In the genomic region with DNA sequence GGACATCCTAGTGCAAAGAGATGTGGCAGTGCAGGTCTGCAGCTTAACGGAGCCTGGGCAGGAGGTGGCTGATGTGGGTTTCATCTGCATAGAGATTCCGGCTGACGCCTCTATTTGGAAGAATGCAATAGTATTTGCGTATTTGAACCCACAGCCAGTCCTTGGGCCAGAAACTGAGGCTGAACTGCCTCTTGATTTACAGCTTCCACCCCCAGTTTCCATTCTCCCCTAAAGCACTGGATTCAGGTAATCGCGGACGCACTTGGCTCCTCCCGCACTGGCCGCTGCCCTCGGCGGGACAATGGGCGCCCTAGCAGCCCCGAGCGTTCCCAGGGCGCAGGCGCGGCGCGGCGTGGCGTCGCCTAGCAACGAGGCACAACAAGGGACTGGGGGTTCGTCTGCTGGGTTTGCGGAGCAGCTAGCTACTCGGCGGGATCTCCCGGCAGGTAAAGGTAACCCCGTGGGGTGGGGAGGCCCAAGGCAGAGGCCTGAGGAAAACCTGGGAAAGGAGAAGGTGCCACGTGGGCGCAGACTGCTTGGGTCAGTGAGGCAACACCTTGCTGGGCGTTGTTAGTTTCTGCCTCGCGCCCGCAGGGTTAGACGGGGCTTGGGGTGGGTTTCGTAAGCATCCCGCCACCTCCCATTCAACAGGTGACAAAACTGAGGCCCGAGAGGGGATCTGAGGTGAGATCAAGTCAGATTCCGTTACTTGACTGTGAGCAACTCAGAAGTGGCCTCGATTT, we compare ENCODE assay signal across 8 cellular contexts. TPM values are rescaled to one million over a fixed set of nuclear protein-coding genes. Genes with fewer than 3 reads are reported as not detected.
A peak's percentile ranks its signal among the peaks of the same experiment; 100 is the strongest.
DNase-seq lines count a peak whose midpoint lies in the region; ATAC-seq and TF ChIP-seq lines count a peak whose summit lies in the region.

A gene with protein sequence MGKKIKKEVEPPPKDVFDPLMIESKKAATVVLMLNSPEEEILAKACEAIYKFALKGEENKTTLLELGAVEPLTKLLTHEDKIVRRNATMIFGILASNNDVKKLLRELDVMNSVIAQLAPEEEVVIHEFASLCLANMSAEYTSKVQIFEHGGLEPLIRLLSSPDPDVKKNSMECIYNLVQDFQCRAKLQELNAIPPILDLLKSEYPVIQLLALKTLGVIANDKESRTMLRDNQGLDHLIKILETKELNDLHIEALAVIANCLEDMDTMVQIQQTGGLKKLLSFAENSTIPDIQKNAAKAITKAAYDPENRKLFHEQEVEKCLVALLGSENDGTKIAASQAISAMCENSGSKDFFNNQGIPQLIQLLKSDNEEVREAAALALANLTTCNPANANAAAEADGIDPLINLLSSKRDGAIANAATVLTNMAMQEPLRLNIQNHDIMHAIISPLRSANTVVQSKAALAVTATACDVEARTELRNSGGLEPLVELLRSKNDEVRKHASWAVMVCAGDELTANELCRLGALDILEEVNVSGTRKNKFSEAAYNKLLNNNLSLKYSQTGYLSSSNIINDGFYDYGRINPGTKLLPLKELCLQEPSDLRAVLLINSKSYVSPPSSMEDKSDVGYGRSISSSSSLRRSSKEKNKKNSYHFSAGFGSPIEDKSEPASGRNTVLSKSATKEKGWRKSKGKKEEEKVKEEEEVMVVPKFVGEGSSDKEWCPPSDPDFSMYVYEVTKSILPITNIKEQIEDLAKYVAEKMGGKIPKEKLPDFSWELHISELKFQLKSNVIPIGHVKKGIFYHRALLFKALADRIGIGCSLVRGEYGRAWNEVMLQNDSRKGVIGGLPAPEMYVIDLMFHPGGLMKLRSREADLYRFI (plus strand): TSS at position 393 of the 743 bp plus-strand sequence. CDS start 3,944 bp downstream, outside the sequence.

- peaks cover 8% of the 10 kb centered on the region for H3K27me3 ChIP-seq in BJ (ENCODE audit: control insufficient read depth, insufficient read depth, low read length)
- H3K27me3 ChIP-seq in left lung, result peaks cover 0 to 31% of the 10 kb centered on the region in 2 donors

- DNase-seq in BJ (ENCODE audit: low read depth), result no peak
- peak; percentile 88 for DNase-seq in HuH-7 (ENCODE audit: low spot score)
- DNase-seq in activated CD4-positive, alpha-beta T cell treated with anti-CD3 and anti-CD28 coated beads for 36 hours, result peak; percentile 56
- DNase-seq in left lung, result peak; percentile 46 to 88
- peak; percentile 39 for DNase-seq in stimulated activated CD4-positive, alpha-beta T cell treated with anti-CD3 and anti-CD28 coated beads, Interleukin-2, amount 100 ng/mL, for 4 hours (ENCODE audit: low read depth)
- no peak for DNase-seq in CD14-positive monocyte (ENCODE audit: low spot score)

- H3K4me3 ChIP-seq in BJ (ENCODE audit: low read depth, low read length) (peak within 1 kb of the TSS; percentile 33), left lung (peak within 1 kb of the TSS; percentile 20 to 23)

- H3K4me1 Mint-ChIP-seq in activated CD4-positive, alpha-beta T cell treated with anti-CD3 and anti-CD28 coated beads for 36 hours, result peaks cover 4% of the 10 kb centered on the region
- no peaks in the 10 kb centered on the region for H3K4me1 Mint-ChIP-seq in dendritic cell treated with granulocyte-macrophage colony-stimulating factor and Interleukin-4, amounts not matched to agents 40 ng/mL and 50 ng/mL, for 4 days (ENCODE audit: low read depth)
- peaks cover 6% of the 10 kb centered on the region for H3K4me1 Mint-ChIP-seq in CD14-positive monocyte

- peaks cover 0 to 8% of the 10 kb centered on the region in 2 donors for H3K4me1 ChIP-seq in left lung

- no peaks in the 10 kb centered on the region for H3K9me3 Mint-ChIP-seq in activated CD4-positive, alpha-beta T cell treated with anti-CD3 and anti-CD28 coated beads for 36 hours (ENCODE audit: low read depth)
- no peaks in the 10 kb centered on the region for H3K9me3 Mint-ChIP-seq in dendritic cell treated with granulocyte-macrophage colony-stimulating factor and Interleukin-4, amounts not matched to agents 40 ng/mL and 50 ng/mL, for 4 days
- peaks cover 0 to 3% (median 0%) of the 10 kb centered on the region in 7 donors for H3K9me3 Mint-ChIP-seq in CD14-positive monocyte

- no peak within 1 kb of the TSS for H3K4me3 Mint-ChIP-seq in activated CD4-positive, alpha-beta T cell treated with anti-CD3 and anti-CD28 coated beads for 36 hours
- no peak within 1 kb of the TSS for H3K4me3 Mint-ChIP-seq in dendritic cell treated with granulocyte-macrophage colony-stimulating factor and Interleukin-4, amounts not matched to agents 40 ng/mL and 50 ng/mL, for 4 days
- H3K4me3 Mint-ChIP-seq in CD14-positive monocyte, result no peak within 1 kb of the TSS

- H3K27ac ChIP-seq in left lung, result no peak within 1 kb of the TSS

- TF ChIP-seq CTCF in BJ (IDR thresholded peaks at IDR 0.05; ENCODE audit: insufficient read depth, low read depth, low read length) (no peak), left lung (IDR thresholded peaks at IDR 0.05) (no peak), CD14-positive monocyte (IDR thresholded peaks at IDR 0.05) (no peak)

- POLR2A ChIA-PET in BJ (lab: Charles Lee), result no interaction called here
- POLR2A ChIA-PET in activated CD4-positive, alpha-beta T cell treated with anti-CD3 and anti-CD28 coated beads for 36 hours (lab: Charles Lee), result no interaction called here

- H3K36me3 Mint-ChIP-seq in activated CD4-positive, alpha-beta T cell treated with anti-CD3 and anti-CD28 coated beads for 36 hours (ENCODE audit: low read depth), result no peaks in the 10 kb centered on the region
- H3K36me3 Mint-ChIP-seq in dendritic cell treated with granulocyte-macrophage colony-stimulating factor and Interleukin-4, amounts not matched to agents 40 ng/mL and 50 ng/mL, for 4 days (ENCODE audit: low read depth), result no peaks in the 10 kb centered on the region
- no peaks in the 10 kb centered on the region for H3K36me3 Mint-ChIP-seq in CD14-positive monocyte

- ATAC-seq in GM19463 (IDR thresholded peaks at IDR 0.05; ENCODE audit: unreplicated experiment) (peak; percentile 92), left lung (peak; percentile 97)
- peak; percentile 93 for ATAC-seq in activated CD4-positive, alpha-beta T cell treated with anti-CD3 and anti-CD28 coated beads for 36 hours

- H3K36me3 ChIP-seq in BJ (ENCODE audit: control insufficient read depth, insufficient read depth, low read length) (no peaks in the 10 kb centered on the region), left lung (no peaks in the 10 kb centered on the region)

- H3K9me3 ChIP-seq in left lung, result no peaks in the 10 kb centered on the region

- peaks cover 3% of the 10 kb centered on the region for H3K27me3 Mint-ChIP-seq in activated CD4-positive, alpha-beta T cell treated with anti-CD3 and anti-CD28 coated beads for 36 hours
- peaks cover 4% of the 10 kb centered on the region for H3K27me3 Mint-ChIP-seq in dendritic cell treated with granulocyte-macrophage colony-stimulating factor and Interleukin-4, amounts not matched to agents 40 ng/mL and 50 ng/mL, for 4 days
- H3K27me3 Mint-ChIP-seq in CD14-positive monocyte (ENCODE audit: low read depth in 3 of 3), result peaks cover 2 to 9% (median 2%) of the 10 kb centered on the region in 3 donors

- H3K27ac Mint-ChIP-seq in activated CD4-positive, alpha-beta T cell treated with anti-CD3 and anti-CD28 coated beads for 36 hours, result no peak within 1 kb of the TSS
- H3K27ac Mint-ChIP-seq in dendritic cell treated with granulocyte-macrophage colony-stimulating factor and Interleukin-4, amounts not matched to agents 40 ng/mL and 50 ng/mL, for 4 days, result peak within 1 kb of the TSS; percentile 30
- peak within 1 kb of the TSS in 2 of 7 donors; percentile 31 to 47 for H3K27ac Mint-ChIP-seq in CD14-positive monocyte

- CTCF ChIA-PET in BJ (lab: Yijun Ruan, JAX), result no interaction called here
- CTCF ChIA-PET in activated CD4-positive, alpha-beta T cell treated with anti-CD3 and anti-CD28 coated beads for 36 hours (lab: Charles Lee), result interaction anchor here (1.3 kb wide), 1 partner anchor 376 kb away, joined by 3 read pairs; no protein-coding TSS in a partner anchor

- intact Hi-C loops in activated CD4-positive, alpha-beta T cell treated with anti-CD3 and anti-CD28 coated beads for 36 hours (cut with DNase I, micrococcal nuclease), result no loop called here
- intact Hi-C loops in dendritic cell treated with granulocyte-macrophage colony-stimulating factor and Interleukin-4, amounts not matched to agents 40 ng/mL and 50 ng/mL, for 4 days (cut with micrococcal nuclease), result no loop called here
- intact Hi-C loops in left lung (cut with DNase I), result no loop called here
- intact Hi-C loops in CD14-positive monocyte (cut with micrococcal nuclease), result no loop called here

RNA-seq across cellular contexts. Expression of the gene that starts here (rescaled TPM):
- polyA plus RNA-seq in BJ (2011; rRNA removed), result not detected in 2 replicates
- not detected in 2 replicates for polyA minus RNA-seq in BJ (2011; rRNA and poly(A)+ RNA removed)
- total RNA-seq in activated CD4-positive, alpha-beta T cell treated with anti-CD3 and anti-CD28 coated beads for 36 hours, result not detected
- total RNA-seq in left lung, result 1 to 10 TPM in 1 of 2 donors, not detected in 1; 5.8 TPM
- not detected for polyA plus RNA-seq in CD14-positive monocyte

Comparison
In these comparisons a context has a peak if more than half of its experiments do, and no peak if none do; other contexts are left out.
1. Peak in DNase-seq and ATAC-seq in activated CD4-positive, alpha-beta T cell treated with anti-CD3 and anti-CD28 coated beads for 36 hours; RNA of the gene not detected or under 1 TPM.
2. DNase-seq: peak in HuH-7 (single experiment), left lung (2 of 2) and stimulated activated CD4-positive, alpha-beta T cell treated with anti-CD3 and anti-CD28 coated beads, Interleukin-2, amount 100 ng/mL, for 4 hours (single experiment); none in BJ (single experiment) and CD14-positive monocyte (single experiment).
3. Peak in every context shown above with its lines, with median percentiles within 50 percentile points of each other: ATAC-seq.